Comparison of ENCODE assay signal across 10 cellular contexts in the genomic region with DNA sequence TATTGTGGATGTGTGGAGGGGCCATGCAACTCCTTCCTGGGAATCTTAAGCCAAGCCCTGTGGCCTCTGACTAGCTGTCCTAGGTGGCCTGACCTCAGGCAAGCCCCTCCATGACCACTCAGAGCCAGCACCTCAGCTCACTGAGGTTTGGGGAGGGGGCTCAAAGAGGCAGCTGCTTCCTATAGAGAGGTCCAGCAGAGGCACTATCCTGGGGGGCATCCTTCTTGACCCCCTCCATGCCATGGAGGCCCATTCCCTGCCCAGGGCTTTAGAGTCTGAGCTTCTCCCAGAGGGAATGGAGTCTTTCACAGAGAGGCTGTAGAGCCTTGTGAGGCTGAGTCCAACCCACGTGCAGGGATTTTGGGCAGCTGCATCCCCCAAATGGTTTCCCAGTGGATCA. TPM values are rescaled to one million over a fixed set of nuclear protein-coding genes. Genes with fewer than 3 reads are reported as not detected.
DNase-seq lines count a peak whose midpoint lies in the region; ATAC-seq, FAIRE-seq and TF ChIP-seq lines count a peak whose summit lies in the region.
"Had no signal": no experiment of that assay in that cellular context is flagged by ENCODE, and none has a peak within 500 bp of the region (broad histone marks: within the 10 kb centered on the region; RNA-seq: fewer than 3 reads in every experiment).

No MANE protein-coding gene starts in this region.

- WGBS in H1 (ENCODE audit: extremely low coverage in 1 of 2, insufficient coverage in 1 of 2, insufficient read length in 1 of 2, insufficient replicate concordance in 2 of 2, low coverage in 1 of 2, low lambda C conversion rate in 2 of 2, missing lambda C conversion rate in 1 of 2), 2 experiments = 87% methylated on average over 1 of the region's 1 CpG; no CpG with 5 or more reads in 1 of the 2 experiments
- WGBS in smooth muscle cell (ENCODE audit: low lambda C conversion rate) = 96% methylated on average over 1 of the region's 1 CpG

- H3K9ac ChIP-seq in H1 (replicated peaks in 1 of 4; ENCODE audit: extremely low read depth in 1 of 4, low read depth in 3 of 4, low read length in 3 of 4) (no peak overlapping the region), smooth muscle cell (ENCODE audit: low read depth) (no peak overlapping the region)

- H3K4me3 ChIP-seq in H1 (ENCODE audit: extremely low read depth in 1 of 4, insufficient read depth in 2 of 4, low read depth in 3 of 4, low read length in 4 of 4) = no peak overlapping the region
- no peak overlapping the region for H3K4me3 ChIP-seq in smooth muscle cell

- H3K4me1 ChIP-seq in H1 (replicated peaks in 1 of 4; ENCODE audit: control insufficient read depth in 3 of 4, insufficient read depth in 4 of 4, low read length in 3 of 4) (peaks cover 0 to 10% (median 0%) of the 10 kb centered on the region in 4 experiments; a peak in 2 of 7 replicates), smooth muscle cell (ENCODE audit: low read depth) (peaks cover 5% of the 10 kb centered on the region)

- no peak for DNase-seq in activated CD4-positive, alpha-beta memory T cell treated with anti-CD3 and anti-CD28 coated beads, Interleukin-2, amount 10 ng/mL, durations not matched to agents 7 days and 5 days
- DNase-seq in H1 (ENCODE audit: low read depth in 1 of 2, low spot score in 2 of 2) (no peak), smooth muscle cell (lab: John Stamatoyannopoulos, UW; ENCODE audit: unreplicated experiment) (no peak), SIG-M5 treated with dmso at 0.1 percent for 504 hours (lab: John Stamatoyannopoulos, UW; ENCODE audit: unreplicated experiment) (no peak)
- DNase-seq in stimulated activated effector memory CD8-positive, alpha-beta T cell treated with anti-CD3 and anti-CD28 coated beads, Interleukin-12 subunit alpha, Interleukin-12 subunit beta, amount 100 ng/mL, for 72 hours (ENCODE audit: low spot score in 2 of 2) = no peak
- DNase-seq in stimulated activated CD4-positive, alpha-beta T cell treated with anti-CD3 and anti-CD28 coated beads, Interleukin-2, amount 100 ng/mL, for 24 hours = no peak
- DNase-seq: COR-L47, KG1, NCI-H2107 had no signal

- no peak overlapping the region for H4K91ac ChIP-seq in H1 (replicated peaks; ENCODE audit: insufficient read length, low read length)

- H3K4me2 ChIP-seq in H1 (ENCODE audit: insufficient read depth in 1 of 2, low read depth in 2 of 2, low read length in 2 of 2) (no peak overlapping the region), smooth muscle cell (no peak overlapping the region)

- peaks cover 53% of the 10 kb centered on the region for H3K36me3 Mint-ChIP-seq in activated CD4-positive, alpha-beta memory T cell treated with anti-CD3 and anti-CD28 coated beads, Interleukin-2, amount 10 ng/mL, durations not matched to agents 7 days and 5 days (ENCODE audit: low read depth)
- peaks cover 59% of the 10 kb centered on the region for H3K36me3 Mint-ChIP-seq in stimulated activated effector memory CD8-positive, alpha-beta T cell treated with anti-CD3 and anti-CD28 coated beads, Interleukin-12 subunit alpha, Interleukin-12 subunit beta, amount 100 ng/mL, for 72 hours

- TF ChIP-seq RAD21 in H1 (IDR thresholded peaks at IDR 0.05 in 1 of 2, conservative IDR thresholded peaks at IDR 0.05 in 1 of 2; ENCODE audit: low read depth in 2 of 2, low read length in 2 of 2) = no peak

- no peak overlapping the region for H2BK15ac ChIP-seq in H1 (ENCODE audit: low read length)

- TF ChIP-seq POLR2A in H1 (IDR thresholded peaks at IDR 0.05; ENCODE audit: control extremely low read depth in 1 of 2, low read depth in 2 of 2, low read length in 2 of 2) = no peak

- peaks cover 41% of the 10 kb centered on the region for H3K36me3 ChIP-seq in KOPT-K1 (ENCODE audit: insufficient read depth, low read length)
- H3K36me3 ChIP-seq in H1 (ENCODE audit: control insufficient read depth in 2 of 4, insufficient read depth in 4 of 4, low read length in 3 of 4) = no peaks in the 10 kb centered on the region
- no peaks in the 10 kb centered on the region for H3K36me3 ChIP-seq in smooth muscle cell (ENCODE audit: low read depth)

- H3K27ac ChIP-seq in KOPT-K1 (ENCODE audit: low read depth, low read length, poor library complexity, severe bottlenecking) (peak overlapping the region; percentile 99), H1 (ENCODE audit: low read depth, low read length) (no peak overlapping the region), smooth muscle cell (ENCODE audit: low read depth) (no peak overlapping the region)

- H3K79me1 ChIP-seq in H1 (ENCODE audit: low read depth, low read length) = no peaks in the 10 kb centered on the region

- H3K9me3 ChIP-seq in KOPT-K1 (ENCODE audit: insufficient read depth, low read length, poor library complexity, severe bottlenecking) (no peaks in the 10 kb centered on the region), H1 (ENCODE audit: insufficient read depth in 2 of 2, low read depth in 1 of 2, low read length in 1 of 2) (no peaks in the 10 kb centered on the region), smooth muscle cell (replicated peaks; ENCODE audit: low read depth) (no peaks in the 10 kb centered on the region)

- H2BK20ac ChIP-seq in H1 (ENCODE audit: low read length) = no peak overlapping the region

- H3K27me3 ChIP-seq in H1 (replicated peaks in 1 of 4; ENCODE audit: control insufficient read depth in 3 of 4, extremely low read depth in 1 of 4, insufficient read depth in 3 of 4, low read length in 3 of 4) (no peaks in the 10 kb centered on the region), smooth muscle cell (ENCODE audit: low read depth) (no peaks in the 10 kb centered on the region)

- H2AFZ ChIP-seq in H1 (ENCODE audit: low read length) (no peak overlapping the region), smooth muscle cell (ENCODE audit: low read depth) (no peak overlapping the region)

- no peak overlapping the region for H3K23ac ChIP-seq in H1 (ENCODE audit: insufficient read length)

- no peaks in the 10 kb centered on the region for H3K9me3 Mint-ChIP-seq in activated CD4-positive, alpha-beta memory T cell treated with anti-CD3 and anti-CD28 coated beads, Interleukin-2, amount 10 ng/mL, durations not matched to agents 7 days and 5 days
- H3K9me3 Mint-ChIP-seq in stimulated activated effector memory CD8-positive, alpha-beta T cell treated with anti-CD3 and anti-CD28 coated beads, Interleukin-12 subunit alpha, Interleukin-12 subunit beta, amount 100 ng/mL, for 72 hours = no peaks in the 10 kb centered on the region

- H3K4me3 Mint-ChIP-seq in activated CD4-positive, alpha-beta memory T cell treated with anti-CD3 and anti-CD28 coated beads, Interleukin-2, amount 10 ng/mL, durations not matched to agents 7 days and 5 days = no peak overlapping the region
- H3K4me3 Mint-ChIP-seq in stimulated activated effector memory CD8-positive, alpha-beta T cell treated with anti-CD3 and anti-CD28 coated beads, Interleukin-12 subunit alpha, Interleukin-12 subunit beta, amount 100 ng/mL, for 72 hours = peak overlapping the region; percentile 47

- no peak overlapping the region for H3K14ac ChIP-seq in H1 (ENCODE audit: insufficient read length)

- ATAC-seq in stimulated activated effector memory CD8-positive, alpha-beta T cell treated with anti-CD3 and anti-CD28 coated beads, Interleukin-12 subunit alpha, Interleukin-12 subunit beta, amount 100 ng/mL, for 72 hours = no peak

- no peak overlapping the region for H4K8ac ChIP-seq in H1 (ENCODE audit: extremely low read depth, insufficient read depth, low read length)

- TF ChIP-seq CTCF in H1 (IDR thresholded peaks at IDR 0.05; ENCODE audit: control extremely low read depth in 1 of 3, insufficient read depth in 1 of 3, low read depth in 1 of 3, low read length in 3 of 3) = no peak
- no peak for TF ChIP-seq CTCF in smooth muscle cell (IDR thresholded peaks at IDR 0.05; ENCODE audit: borderline replicate concordance, insufficient read depth, poor library complexity, severe bottlenecking)

- no peak overlapping the region for H3K18ac ChIP-seq in H1 (ENCODE audit: extremely low read depth, low read length)

- H2BK12ac ChIP-seq in H1 (ENCODE audit: low read depth, low read length) = no peak overlapping the region

- H4K5ac ChIP-seq in H1 (ENCODE audit: insufficient read length, low read depth, low read length) = no peak overlapping the region

- CTCF ChIA-PET in activated CD4-positive, alpha-beta memory T cell treated with anti-CD3 and anti-CD28 coated beads, Interleukin-2, amount 10 ng/mL, durations not matched to agents 7 days and 5 days (lab: Charles Lee) = interaction anchor here (1.0 to 5.7 kb wide), 8 partner anchors 9 to 86 kb away, joined by 5 to 48 read pairs (median 12); partner anchors contain the start of gene IRF1
- CTCF ChIA-PET in H1 (lab: Charles Lee; ENCODE audit: partially characterized antibody) = interaction anchor here (0.6 to 9.6 kb wide), 11 partner anchors 9 to 720 kb away, joined by 3 to 77 read pairs (median 5); partner anchors contain the start of gene IRF1

- no peak overlapping the region for H2BK120ac ChIP-seq in H1 (replicated peaks; ENCODE audit: low read depth, low read length)

- H3F3A ChIP-seq in smooth muscle cell (ENCODE audit: low read depth) = no peaks in the 10 kb centered on the region

- H3K4ac ChIP-seq in H1 (replicated peaks; ENCODE audit: insufficient read length, low read depth, low read length) = peak overlapping the region; percentile 50

- peak overlapping the region; percentile 94 for H3K27ac Mint-ChIP-seq in activated CD4-positive, alpha-beta memory T cell treated with anti-CD3 and anti-CD28 coated beads, Interleukin-2, amount 10 ng/mL, durations not matched to agents 7 days and 5 days
- peak overlapping the region; percentile 92 for H3K27ac Mint-ChIP-seq in stimulated activated effector memory CD8-positive, alpha-beta T cell treated with anti-CD3 and anti-CD28 coated beads, Interleukin-12 subunit alpha, Interleukin-12 subunit beta, amount 100 ng/mL, for 72 hours

- no peak overlapping the region for H2BK5ac ChIP-seq in H1 (ENCODE audit: low read depth, low read length)

- no peak for FAIRE-seq in H1 (lab: Jason Lieb, UNC)

- peaks cover 92% of the 10 kb centered on the region for H3K4me1 Mint-ChIP-seq in activated CD4-positive, alpha-beta memory T cell treated with anti-CD3 and anti-CD28 coated beads, Interleukin-2, amount 10 ng/mL, durations not matched to agents 7 days and 5 days
- peaks cover 94% of the 10 kb centered on the region for H3K4me1 Mint-ChIP-seq in stimulated activated effector memory CD8-positive, alpha-beta T cell treated with anti-CD3 and anti-CD28 coated beads, Interleukin-12 subunit alpha, Interleukin-12 subunit beta, amount 100 ng/mL, for 72 hours

- no peaks in the 10 kb centered on the region for H3K79me2 ChIP-seq in H1 (ENCODE audit: control insufficient read depth in 1 of 2, insufficient read depth in 2 of 2, low read length in 2 of 2)
- no peaks in the 10 kb centered on the region for H3K79me2 ChIP-seq in smooth muscle cell (ENCODE audit: low read depth)

- no peaks in the 10 kb centered on the region for H4K20me1 ChIP-seq in H1 (replicated peaks in 1 of 2; ENCODE audit: control insufficient read depth in 1 of 2, insufficient read depth in 2 of 2, low read length in 2 of 2)
- H4K20me1 ChIP-seq in smooth muscle cell (ENCODE audit: low read depth) = no peaks in the 10 kb centered on the region

- H3K23me2 ChIP-seq in H1 (ENCODE audit: low read depth, low read length) = no peaks in the 10 kb centered on the region

- 0 out of 2 replicates have a peak overlapping the region, but pooled peaks have one; percentile 65 for H2AK5ac ChIP-seq in H1 (ENCODE audit: low read depth, low read length)

- no peak for TF ChIP-seq EP300 in H1 (IDR thresholded peaks at IDR 0.05; ENCODE audit: borderline replicate concordance in 1 of 2, low read depth in 2 of 2, low read length in 2 of 2)

- no peak overlapping the region for H3K56ac ChIP-seq in H1 (replicated peaks; ENCODE audit: insufficient read length, low read depth, low read length)

- POLR2A ChIA-PET in activated CD4-positive, alpha-beta memory T cell treated with anti-CD3 and anti-CD28 coated beads, Interleukin-2, amount 10 ng/mL, durations not matched to agents 7 days and 5 days (lab: Charles Lee) = interaction anchor here (0.9 to 33.4 kb wide), 9 partner anchors 8 to 62 kb away, joined by 3 to 1155 read pairs (median 34); partner anchors contain the start of gene IRF1
- POLR2A ChIA-PET in H1 (lab: Charles Lee; ENCODE audit: partially characterized antibody) = interaction anchor here (1.4 to 2.9 kb wide), 4 partner anchors 13 to 23 kb away, joined by 3 to 25 read pairs (median 6); partner anchors contain the start of gene IRF1

- H3K27me3 Mint-ChIP-seq in activated CD4-positive, alpha-beta memory T cell treated with anti-CD3 and anti-CD28 coated beads, Interleukin-2, amount 10 ng/mL, durations not matched to agents 7 days and 5 days = no peaks in the 10 kb centered on the region

RNA-seq across cellular contexts. Expression of gene IRF1, which starts 17.0 kb away (rescaled TPM):
- total RNA-seq in activated CD4-positive, alpha-beta memory T cell treated with anti-CD3 and anti-CD28 coated beads, Interleukin-2, amount 10 ng/mL, durations not matched to agents 7 days and 5 days = 100 to 1,000 TPM; 231 to 239 TPM
- 8.5 TPM in 2 replicates for total RNA-seq in H1 (2021; fragmentation: NEBNext Ultra II Directional; extraction: Animal tissue kit (Norgen Biotek cat#: 25700))
- polyA plus RNA-seq in H1 (2011; rRNA removed) = 2.9 and 4.0 TPM in 2 replicates
- polyA plus RNA-seq in H1 (2011; cell fraction: cytosol; rRNA removed) = 3.7 TPM
- polyA plus RNA-seq in H1 (2011; cell fraction: nucleus; rRNA removed) = 9.7 TPM
- 6.1 to 7.7 TPM (median 7.3 TPM) in 4 replicates for polyA plus RNA-seq in H1 (2012, experiment 1 of 2)
- polyA plus RNA-seq in H1 (2012, experiment 2 of 2) = 6.4 TPM
- polyA plus RNA-seq in H1 (2013, experiment 1 of 2) = 3.9 TPM
- polyA plus RNA-seq in H1 (2013, experiment 2 of 2) = 2.8 TPM
- polyA minus RNA-seq in H1 (2011; rRNA and poly(A)+ RNA removed) = 11.9 and 15.3 TPM in 2 replicates
- 5.3 TPM for polyA minus RNA-seq in H1 (2011; cell fraction: cytosol; rRNA and poly(A)+ RNA removed)
- polyA minus RNA-seq in H1 (2011; cell fraction: nucleus; rRNA and poly(A)+ RNA removed) = 25.1 TPM
- 15.7 and 18.0 TPM in 2 replicates for total RNA-seq in smooth muscle cell
- 19.1 and 25.5 TPM in 2 replicates for polyA plus RNA-seq in smooth muscle cell

Comparison
In these comparisons a context has a peak if more than half of its experiments do, and no peak if none do; other contexts are left out.
1. RNA of gene IRF1, which starts 17.0 kb away (total RNA-seq): 231 to 239 TPM in activated CD4-positive, alpha-beta memory T cell treated with anti-CD3 and anti-CD28 coated beads, Interleukin-2, amount 10 ng/mL, durations not matched to agents 7 days and 5 days; 15.7 to 18.0 TPM in smooth muscle cell and 8.5 TPM in H1; every median in the first group is over 10 times any median in the second.